Comparison of ENCODE assay signal across 10 cellular contexts in the genomic region with DNA sequence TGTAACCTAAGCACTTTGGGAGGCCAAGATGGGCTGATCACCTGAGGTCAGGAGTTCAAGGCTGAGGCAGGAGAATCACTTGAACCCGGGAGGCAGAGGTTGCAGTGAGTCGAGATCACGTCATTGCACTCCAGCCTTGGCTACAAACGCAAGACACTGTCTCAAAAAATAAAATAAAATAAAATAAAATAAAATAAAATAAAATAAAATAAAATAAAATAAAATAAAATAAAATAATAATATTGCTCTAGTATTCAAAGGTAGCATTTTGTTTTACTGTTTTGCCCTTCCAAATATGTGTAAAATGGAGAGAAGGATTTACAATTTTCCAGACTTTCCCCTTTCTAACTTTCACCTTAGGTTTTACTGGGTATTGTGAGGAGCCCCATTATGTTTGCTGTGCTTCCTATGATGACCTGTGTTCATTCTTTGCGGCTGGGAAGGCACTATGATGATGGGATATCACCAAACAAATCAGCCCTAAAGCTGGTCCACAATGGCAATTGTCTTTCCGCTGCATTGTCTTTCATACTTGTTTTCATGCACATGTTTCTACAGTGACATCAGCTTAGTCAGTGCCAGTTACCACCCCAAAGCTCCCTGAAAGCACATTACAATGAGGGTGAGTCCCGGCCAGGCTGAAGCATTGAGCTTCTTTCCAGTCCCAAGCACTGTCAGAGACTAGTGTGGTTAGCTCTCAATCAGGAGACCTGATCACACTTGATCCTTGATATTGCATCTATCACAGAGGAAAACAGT.
DNase-seq lines count a peak whose midpoint lies in the region; ATAC-seq and TF ChIP-seq lines count a peak whose summit lies in the region.
"Had no signal": no experiment of that assay in that cellular context is flagged by ENCODE, and none has a peak within 500 bp of the region (broad histone marks: within the 10 kb centered on the region; RNA-seq: fewer than 3 reads in every experiment).

No MANE protein-coding gene starts in this region.

- DNase-seq in epithelial cell of esophagus (ENCODE audit: low read depth) (peak; percentile 32), NCI-H146 treated with DMSO at 0.1 percent for 48 hours (lab: John Stamatoyannopoulos, UW; ENCODE audit: unreplicated experiment) (no peak), HEK293T (ENCODE audit: extremely low spot score) (no peak)
- DNase-seq in stimulated activated CD4-positive, alpha-beta T cell treated with anti-CD3 and anti-CD28 coated beads, Interleukin-2, amount 100 ng/mL, for 48 hours, result no peak
- no peak for DNase-seq in activated CD8-positive, alpha-beta memory T cell treated with anti-CD3 and anti-CD28 coated beads for 24 hours
- DNase-seq: dermis blood vessel endothelial cell, left cardiac atrium had no signal

- POLR2A ChIA-PET in HEK293T (lab: Yijun Ruan, JAX), result no interaction called here

- peak; percentile 39 for TF ChIP-seq POLR2A in GM15510 (IDR thresholded peaks at IDR 0.05; ENCODE audit: borderline replicate concordance, extremely low read depth, insufficient read length)

- peak; percentile 81 for ATAC-seq in GM19455 (IDR thresholded peaks at IDR 0.05; ENCODE audit: unreplicated experiment)
- ATAC-seq in HG03097 (IDR thresholded peaks at IDR 0.05; ENCODE audit: low FRiP score, unreplicated experiment), result peak; percentile 57
- ATAC-seq: left cardiac atrium had no signal

- TF ChIP-seq CTCF in epithelial cell of esophagus (IDR thresholded peaks at IDR 0.05; ENCODE audit: insufficient read depth, low read depth, low read length, missing control alignments), result no peak

- CTCF ChIA-PET in HEK293T (lab: Yijun Ruan, JAX), result interaction anchor here (0.5 kb wide), 1 partner anchor 13 kb away, joined by 3 read pairs; no protein-coding TSS in a partner anchor

- no peak overlapping the region for H3K4me3 ChIP-seq in epithelial cell of esophagus (ENCODE audit: low read length)

TF ChIP-seq in HEK293T, 16 proteins besides CTCF, POLR2A, EP300 and RAD21:
- no peak for TF ChIP-seq ELF4 (IDR thresholded peaks at IDR 0.05)
- TF ChIP-seq, protein P1, sequence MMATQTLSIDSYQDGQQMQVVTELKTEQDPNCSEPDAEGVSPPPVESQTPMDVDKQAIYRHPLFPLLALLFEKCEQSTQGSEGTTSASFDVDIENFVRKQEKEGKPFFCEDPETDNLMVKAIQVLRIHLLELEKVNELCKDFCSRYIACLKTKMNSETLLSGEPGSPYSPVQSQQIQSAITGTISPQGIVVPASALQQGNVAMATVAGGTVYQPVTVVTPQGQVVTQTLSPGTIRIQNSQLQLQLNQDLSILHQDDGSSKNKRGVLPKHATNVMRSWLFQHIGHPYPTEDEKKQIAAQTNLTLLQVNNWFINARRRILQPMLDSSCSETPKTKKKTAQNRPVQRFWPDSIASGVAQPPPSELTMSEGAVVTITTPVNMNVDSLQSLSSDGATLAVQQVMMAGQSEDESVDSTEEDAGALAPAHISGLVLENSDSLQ (IDR thresholded peaks at IDR 0.05), result no peak
- TF ChIP-seq HDGF (IDR thresholded peaks at IDR 0.05; ENCODE audit: borderline replicate concordance), result no peak
- no peak for TF ChIP-seq TARDBP (IDR thresholded peaks at IDR 0.05)
